In genomic region chrX:57137481-57137880, GRCh38 we compare ENCODE assay signal across 11 cellular contexts. TPM values are rescaled to one million over a fixed set of nuclear protein-coding genes. Genes with fewer than 3 reads are reported as not detected.
DNase-seq lines count a peak whose midpoint lies in the region; ATAC-seq, FAIRE-seq and TF ChIP-seq lines count a peak whose summit lies in the region.
"Had no signal": no experiment of that assay in that cellular context is flagged by ENCODE, and none has a peak within 500 bp of the region (broad histone marks: within the 10 kb centered on the region; RNA-seq: fewer than 3 reads in every experiment).

No MANE protein-coding gene starts in this region.

- CTCF ChIA-PET in activated CD8-positive, alpha-beta T cell treated with anti-CD3 and anti-CD28 coated beads, Interleukin-2, amount 10 ng/mL, durations not matched to agents 7 days and 5 days (lab: Charles Lee): no interaction called here

- DNase-seq in GM03348 (ENCODE audit: low spot score) (peak; percentile 54), adipocyte (ENCODE audit: low read depth) (peak; percentile 52), renal cortical epithelial cell (ENCODE audit: low read depth) (peak; percentile 6), putamen (ENCODE audit: low spot score) (no peak), RCC 7860 (ENCODE audit: low spot score) (no peak)
- DNase-seq in activated CD8-positive, alpha-beta T cell treated with anti-CD3 and anti-CD28 coated beads, Interleukin-2, amount 10 ng/mL, durations not matched to agents 7 days and 5 days: no peak
- DNase-seq: activated T-cell treated with anti-CD3 and anti-CD28 coated beads, Interleukin-2, amount 50 U/mL, for 24 hours; T-helper 2 cell had no signal

- no peak overlapping the region for H3K4me3 Mint-ChIP-seq in activated CD8-positive, alpha-beta T cell treated with anti-CD3 and anti-CD28 coated beads, Interleukin-2, amount 10 ng/mL, durations not matched to agents 7 days and 5 days
- H3K4me3 Mint-ChIP-seq: activated T-cell treated with anti-CD3 and anti-CD28 coated beads, Interleukin-2, amount 50 U/mL, for 24 hours had no signal

- no peak for TF ChIP-seq POLR2A in gastroesophageal sphincter (IDR thresholded peaks at IDR 0.05)

- no peak overlapping the region for H3K27ac Mint-ChIP-seq in activated CD8-positive, alpha-beta T cell treated with anti-CD3 and anti-CD28 coated beads, Interleukin-2, amount 10 ng/mL, durations not matched to agents 7 days and 5 days
- H3K27ac Mint-ChIP-seq: activated T-cell treated with anti-CD3 and anti-CD28 coated beads, Interleukin-2, amount 50 U/mL, for 24 hours had no signal

- 17 to 71% methylated on average over 1 of the region's 1 CpG for WGBS in gastroesophageal sphincter (ENCODE audit: low coverage in 1 of 2), 2 donors

- no peaks in the 10 kb centered on the region for H3K27me3 ChIP-seq in adipocyte (replicated peaks; ENCODE audit: control insufficient read depth, insufficient read depth, low read length)
- H3K27me3 ChIP-seq in gastroesophageal sphincter: no peaks in the 10 kb centered on the region

- no peak for TF ChIP-seq EP300 in gastroesophageal sphincter (IDR thresholded peaks at IDR 0.05)

- TF ChIP-seq CTCF in gastroesophageal sphincter (IDR thresholded peaks at IDR 0.05): no peak

- peak overlapping the region; percentile 30 for H3K9ac ChIP-seq in adipocyte (ENCODE audit: low read length)

- no peaks in the 10 kb centered on the region for H3K27me3 Mint-ChIP-seq in activated CD8-positive, alpha-beta T cell treated with anti-CD3 and anti-CD28 coated beads, Interleukin-2, amount 10 ng/mL, durations not matched to agents 7 days and 5 days (ENCODE audit: low read depth)

- peaks cover 3% of the 10 kb centered on the region for H3K4me1 Mint-ChIP-seq in activated CD8-positive, alpha-beta T cell treated with anti-CD3 and anti-CD28 coated beads, Interleukin-2, amount 10 ng/mL, durations not matched to agents 7 days and 5 days (ENCODE audit: low read depth)

- POLR2A ChIA-PET in activated CD8-positive, alpha-beta T cell treated with anti-CD3 and anti-CD28 coated beads, Interleukin-2, amount 10 ng/mL, durations not matched to agents 7 days and 5 days (lab: Charles Lee): no interaction called here

- H3K4me3 ChIP-seq in adipocyte (ENCODE audit: low read length) (peak overlapping the region; percentile 77), gastroesophageal sphincter (peak overlapping the region; percentile 34 to 42)

- no peaks in the 10 kb centered on the region for H3K36me3 ChIP-seq in adipocyte (ENCODE audit: control insufficient read depth, insufficient read depth, low read length, severe bottlenecking)
- H3K36me3 ChIP-seq in gastroesophageal sphincter: no peaks in the 10 kb centered on the region

- H3K4me1 ChIP-seq in adipocyte (ENCODE audit: control insufficient read depth, insufficient read depth, low read length) (no peaks in the 10 kb centered on the region), gastroesophageal sphincter (no peaks in the 10 kb centered on the region)

- H3K9me3 ChIP-seq in adipocyte (ENCODE audit: control insufficient read depth, low read length) (peaks cover 6% of the 10 kb centered on the region), gastroesophageal sphincter (no peaks in the 10 kb centered on the region)

- no peaks in the 10 kb centered on the region for H3K36me3 Mint-ChIP-seq in activated CD8-positive, alpha-beta T cell treated with anti-CD3 and anti-CD28 coated beads, Interleukin-2, amount 10 ng/mL, durations not matched to agents 7 days and 5 days (ENCODE audit: low read depth)

- H3K9me3 Mint-ChIP-seq in activated CD8-positive, alpha-beta T cell treated with anti-CD3 and anti-CD28 coated beads, Interleukin-2, amount 10 ng/mL, durations not matched to agents 7 days and 5 days (ENCODE audit: insufficient read depth): no peaks in the 10 kb centered on the region
- H3K9me3 Mint-ChIP-seq: activated T-cell treated with anti-CD3 and anti-CD28 coated beads, Interleukin-2, amount 50 U/mL, for 24 hours had no signal

- FAIRE-seq in RCC 7860 (lab: Jason Lieb, UNC): no peak
- FAIRE-seq: HepG2 had no signal

- peak overlapping the region in 1 of 4 donors; percentile 3 for H3K27ac ChIP-seq in gastroesophageal sphincter

- ATAC-seq in gastroesophageal sphincter (peak; percentile 50), GM21737 (IDR thresholded peaks at IDR 0.05; ENCODE audit: unreplicated experiment) (no peak)
- no peak for ATAC-seq in activated CD8-positive, alpha-beta T cell treated with anti-CD3 and anti-CD28 coated beads, Interleukin-2, amount 10 ng/mL, durations not matched to agents 7 days and 5 days
- ATAC-seq: HepG2 had no signal

RNA-seq across cellular contexts. Expression of gene SPIN2A, which starts 0.3 kb away (rescaled TPM):
- total RNA-seq in gastroesophageal sphincter: under 1 TPM in 2 of 4 donors, not detected in 2; 0.42 to 0.78 TPM
- total RNA-seq in renal cortical epithelial cell: 0.20 TPM in 1 of 2 replicates, not detected in the other
- under 1 TPM; 0.45 to 0.63 TPM for total RNA-seq in activated CD8-positive, alpha-beta T cell treated with anti-CD3 and anti-CD28 coated beads, Interleukin-2, amount 10 ng/mL, durations not matched to agents 7 days and 5 days

RNA-seq across cellular contexts. Expression of gene SPIN2B, which starts 16.1 kb away (rescaled TPM):
- total RNA-seq in gastroesophageal sphincter (10 to 100 TPM in 3 of 4 donors, 1 to 10 TPM in 1; 7.4 to 14.0 (median 12.4) TPM), renal cortical epithelial cell (7.5 and 9.3 TPM in 2 replicates)
- total RNA-seq in activated CD8-positive, alpha-beta T cell treated with anti-CD3 and anti-CD28 coated beads, Interleukin-2, amount 10 ng/mL, durations not matched to agents 7 days and 5 days: 10 to 100 TPM in 1 of 2 experiments, 1 to 10 TPM in 1; 9.0 to 10.3 TPM

Comparison
In these comparisons a context has a peak if more than half of its experiments do, and no peak if none do; other contexts are left out.
1. DNase-seq: peak in GM03348 (single experiment), adipocyte (single experiment) and renal cortical epithelial cell (single experiment); none in activated CD8-positive, alpha-beta T cell treated with anti-CD3 and anti-CD28 coated beads, Interleukin-2, amount 10 ng/mL, durations not matched to agents 7 days and 5 days (single experiment), putamen (single experiment) and RCC 7860 (single experiment).